In the genomic region with DNA sequence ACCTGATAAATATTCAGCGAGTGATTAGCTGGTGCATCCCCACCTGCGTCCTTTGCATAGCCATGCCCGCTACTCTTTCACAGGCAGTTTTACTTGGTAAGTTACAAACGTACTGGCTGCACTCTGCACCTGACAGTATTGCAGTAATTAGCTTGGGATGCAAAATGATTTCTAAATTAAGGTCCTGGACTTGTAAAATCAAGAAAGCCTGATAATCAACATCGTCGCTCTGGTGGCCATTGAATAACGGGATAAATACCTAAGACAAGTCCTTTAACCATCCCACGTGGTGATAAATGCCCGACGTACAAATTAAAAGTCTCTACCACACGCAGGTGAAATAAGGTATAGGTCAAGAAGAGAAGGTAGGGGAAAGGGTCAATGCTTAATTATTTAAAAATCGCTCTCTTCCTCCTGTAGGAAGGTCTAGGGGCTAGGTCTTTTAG, we compare ENCODE assay signal across 8 cellular contexts. TPM values are rescaled to one million over a fixed set of nuclear protein-coding genes. Genes with fewer than 3 reads are reported as not detected.
DNase-seq lines count a peak whose midpoint lies in the region; ATAC-seq, FAIRE-seq and TF ChIP-seq lines count a peak whose summit lies in the region.

No MANE protein-coding gene starts in this region.

- peak overlapping the region; percentile 68 for H3K4me2 ChIP-seq in SU-DHL-6 (ENCODE audit: low read depth, low read length, poor library complexity, severe bottlenecking)

- peak overlapping the region; percentile 92 for H3K9ac ChIP-seq in SU-DHL-6 (ENCODE audit: low read length)

- peaks cover 8% of the 10 kb centered on the region; the same call in 1 of the 2 replicates for H4K20me1 ChIP-seq in SU-DHL-6 (ENCODE audit: low read depth, low read length)

- no peak for TF ChIP-seq CTCF in GM20000 (IDR thresholded peaks at IDR 0.05; ENCODE audit: extremely low read depth, missing control alignments)
- no peak for TF ChIP-seq CTCF in SU-DHL-6 (IDR thresholded peaks at IDR 0.05; ENCODE audit: insufficient read depth, low read length, poor library complexity, severe bottlenecking)
- no peak for TF ChIP-seq CTCF in foreskin fibroblast (IDR thresholded peaks at IDR 0.05; ENCODE audit: low read depth, low read length)

- ATAC-seq in GM21825 (IDR thresholded peaks at IDR 0.05; ENCODE audit: unreplicated experiment): no peak

- H3K4me3 ChIP-seq in SU-DHL-6 (ENCODE audit: insufficient read depth, low read length, poor library complexity, severe bottlenecking): peak overlapping the region; percentile 97
- H3K4me3 ChIP-seq in foreskin fibroblast (ENCODE audit: low read depth in 1 of 2, low read length in 2 of 2): peak overlapping the region; percentile 74 to 79
- peak overlapping the region; percentile 82 for H3K4me3 ChIP-seq in skeletal muscle cell (ENCODE audit: low read depth, low read length)

- peaks cover 22% of the 10 kb centered on the region; the same call in 1 of the 2 replicates for H3F3A ChIP-seq in SU-DHL-6 (ENCODE audit: insufficient read depth)

- peaks cover 13% of the 10 kb centered on the region for H3K36me3 ChIP-seq in SU-DHL-6 (ENCODE audit: low read length)

- no peaks in the 10 kb centered on the region for H3K9me3 ChIP-seq in SU-DHL-6 (ENCODE audit: insufficient read depth, low read length)

- no peak for TF ChIP-seq POLR2A in GM12892 (IDR thresholded peaks at IDR 0.05; ENCODE audit: low read depth, low read length)

- H3K79me2 ChIP-seq in SU-DHL-6 (ENCODE audit: insufficient read depth, low read length): peaks cover 50% of the 10 kb centered on the region

- H3K27me3 ChIP-seq in SU-DHL-6 (ENCODE audit: low read length): no peaks in the 10 kb centered on the region

- FAIRE-seq in GM12892 (lab: Jason Lieb, UNC): no peak

- peak; percentile 24 for DNase-seq in GM20000 (ENCODE audit: low spot score)
- DNase-seq in foreskin fibroblast: no peak
- DNase-seq in skeletal muscle cell (ENCODE audit: low read depth): no peak
- no peak for DNase-seq in CD1c-positive myeloid dendritic cell (ENCODE audit: extremely low spot score)
- no peak for DNase-seq in DMS153 (lab: John Stamatoyannopoulos, UW)
- DNase-seq in GM12892 (ENCODE audit: insufficient read length): no peak

- H3K27ac ChIP-seq in SU-DHL-6 (ENCODE audit: low read depth, low read length): 0 out of 2 replicates have a peak overlapping the region, but pooled peaks have one; percentile 38

- peak overlapping the region; percentile 85 for H2AFZ ChIP-seq in SU-DHL-6 (ENCODE audit: low read depth, low read length, severe bottlenecking)

- no peaks in the 10 kb centered on the region for H3K9me2 ChIP-seq in SU-DHL-6 (replicated peaks; ENCODE audit: insufficient read depth, low read length)

RNA-seq across cellular contexts. Expression of gene PRKCA, which starts 1.0 kb away (rescaled TPM):
- 0.06 TPM for polyA plus RNA-seq in GM12892 (2012; ENCODE audit: missing spikeins)
